In the genomic region with DNA sequence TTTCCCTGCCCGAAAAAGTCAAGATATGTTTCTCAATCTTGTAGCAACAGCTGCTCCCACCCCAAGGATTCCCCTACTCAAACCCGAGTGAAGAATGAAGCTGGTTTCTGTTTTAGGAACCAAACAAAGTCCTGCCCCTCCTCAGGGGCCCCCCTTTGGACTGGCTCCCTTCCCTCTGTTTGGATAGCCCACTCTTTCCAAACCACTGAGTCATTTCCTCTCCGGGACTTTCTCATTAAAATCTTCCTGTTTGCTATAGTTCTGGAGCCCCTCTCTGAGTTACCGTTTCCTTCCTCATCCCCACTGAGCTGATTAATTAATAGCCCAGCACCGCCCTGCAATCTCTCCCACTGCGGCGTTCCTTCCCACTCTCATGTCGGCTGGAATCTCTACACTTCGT, we compare ENCODE assay signal across 1 cellular context.
TF ChIP-seq lines count a peak whose summit lies in the region.

No MANE protein-coding gene starts in this region.

TF ChIP-seq in HepG2, 621 proteins besides CTCF, POLR2A, EP300 and RAD21 (continued from another document):
- TF ChIP-seq BCL3 (CRISPR knock-in tag; IDR thresholded peaks at IDR 0.05) = no peak
